Comparison of ENCODE assay signal across 16 cellular contexts in the genomic region with DNA sequence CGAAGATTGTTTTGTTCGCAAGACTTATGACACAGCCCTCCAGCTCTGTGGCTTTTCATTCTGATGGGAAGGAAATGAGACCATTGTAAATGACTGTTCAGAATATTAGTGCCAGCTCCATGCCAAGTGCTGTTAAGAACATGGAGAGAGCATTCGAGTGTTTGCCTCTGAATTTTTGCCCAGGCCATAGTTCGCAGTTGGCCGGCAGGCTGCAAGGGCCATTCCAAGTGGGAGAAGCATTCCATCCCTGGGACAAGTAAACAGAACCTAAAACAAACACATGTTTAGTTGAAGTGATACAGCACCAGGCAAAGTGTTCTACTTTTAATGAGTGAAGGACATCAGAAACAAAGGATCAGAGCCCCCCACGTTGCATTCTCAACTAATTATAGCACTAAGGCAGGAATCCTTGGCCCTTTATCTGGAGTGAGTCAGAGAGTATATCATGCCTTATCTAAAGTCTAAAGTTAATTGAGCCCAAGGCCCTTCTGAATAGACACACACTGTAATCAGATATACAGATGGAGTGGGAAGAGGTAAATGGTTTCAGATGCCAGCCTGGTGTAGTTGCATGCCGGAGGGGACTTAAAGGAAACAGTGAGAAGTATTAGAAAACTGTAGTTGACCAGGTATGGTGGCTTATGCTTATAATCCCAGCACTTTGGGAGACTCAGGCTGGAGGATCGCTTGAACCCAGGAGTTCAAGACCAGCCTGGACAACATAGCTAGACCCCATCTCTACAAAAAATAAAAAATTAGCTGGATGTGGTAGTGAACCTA. TPM values are rescaled to one million over a fixed set of nuclear protein-coding genes. Genes with fewer than 3 reads are reported as not detected.
DNase-seq lines count a peak whose midpoint lies in the region; ATAC-seq, FAIRE-seq and TF ChIP-seq lines count a peak whose summit lies in the region.
"Had no signal": no experiment of that assay in that cellular context is flagged by ENCODE, and none has a peak within 500 bp of the region (broad histone marks: within the 10 kb centered on the region; RNA-seq: fewer than 3 reads in every experiment).

No MANE protein-coding gene starts in this region.

- H3K36me3 ChIP-seq in endothelial cell of umbilical vein (ENCODE audit: control insufficient read depth in 2 of 2, extremely low read depth in 1 of 2, insufficient read depth in 2 of 2, low read length in 2 of 2) (no peaks in the 10 kb centered on the region), muscle layer of duodenum (ENCODE audit: control insufficient read depth in 1 of 2, insufficient read depth in 2 of 2, low read length in 2 of 2) (no peaks in the 10 kb centered on the region)
- H3K36me3 ChIP-seq: heart left ventricle had no signal

- H3K9me3 ChIP-seq in endothelial cell of umbilical vein (replicated peaks; ENCODE audit: control insufficient read depth, insufficient read depth, low read length) = no peaks in the 10 kb centered on the region
- H3K9me3 ChIP-seq in muscle layer of duodenum (ENCODE audit: control insufficient read depth in 1 of 2, low read length in 2 of 2) = no peaks in the 10 kb centered on the region
- H3K9me3 ChIP-seq: heart left ventricle had no signal

- H3K36me3 Mint-ChIP-seq in Calu3 (ENCODE audit: insufficient read depth, unreplicated experiment) = peaks cover 21% of the 10 kb centered on the region
- H3K36me3 Mint-ChIP-seq: activated naive CD4-positive, alpha-beta T cell treated with anti-CD3 and anti-CD28 coated beads, Interleukin-2, amount 50 U/mL, for 24 hours; natural killer cell; stimulated activated effector memory CD8-positive, alpha-beta T cell treated with anti-CD3 and anti-CD28 coated beads, Interleukin-12 subunit alpha, Interleukin-12 subunit beta, amount 100 ng/mL, for 72 hours; T-cell had no signal

- peak; percentile 80 for FAIRE-seq in endothelial cell of umbilical vein (lab: Jason Lieb, UNC)
- FAIRE-seq: H1 had no signal

- peak overlapping the region; percentile 31 for H3K27ac Mint-ChIP-seq in Calu3 (ENCODE audit: unreplicated experiment)
- H3K27ac Mint-ChIP-seq: activated CD4-positive, alpha-beta memory T cell treated with anti-CD3 and anti-CD28 coated beads, Interleukin-2, amount 10 ng/mL, durations not matched to agents 7 days and 5 days; activated naive CD4-positive, alpha-beta T cell treated with anti-CD3 and anti-CD28 coated beads, Interleukin-2, amount 50 U/mL, for 24 hours; natural killer cell; stimulated activated effector memory CD8-positive, alpha-beta T cell treated with anti-CD3 and anti-CD28 coated beads, Interleukin-12 subunit alpha, Interleukin-12 subunit beta, amount 100 ng/mL, for 72 hours; T-cell had no signal

- no peaks in the 10 kb centered on the region for H4K20me1 ChIP-seq in endothelial cell of umbilical vein (replicated peaks; ENCODE audit: control insufficient read depth, extremely low read depth, insufficient read depth, low read length)

- POLR2A ChIA-PET in endothelial cell of umbilical vein (lab: Charles Lee) = no interaction called here

- H3K9ac ChIP-seq in endothelial cell of umbilical vein (replicated peaks; ENCODE audit: extremely low read depth, insufficient read depth, low read length) = peak overlapping the region; percentile 19

- H3K4me1 ChIP-seq in endothelial cell of umbilical vein (ENCODE audit: control insufficient read depth, extremely low read depth, insufficient read depth, low read length) (peaks cover 11% of the 10 kb centered on the region), muscle layer of duodenum (ENCODE audit: control insufficient read depth in 1 of 2, insufficient read depth in 2 of 2, low read length in 2 of 2) (peaks cover 0 to 6% of the 10 kb centered on the region in 2 donors)

- dilution Hi-C loops in endothelial cell of umbilical vein (cut with MboI; ENCODE audit: extremely low pct_ligation_motif_present, low sequenced_read_pairs) = no loop called here

- no peaks in the 10 kb centered on the region for H3K27me3 Mint-ChIP-seq in Calu3 (ENCODE audit: unreplicated experiment)
- H3K27me3 Mint-ChIP-seq: activated naive CD4-positive, alpha-beta T cell treated with anti-CD3 and anti-CD28 coated beads, Interleukin-2, amount 50 U/mL, for 24 hours had no signal

- H3K27me3 ChIP-seq in endothelial cell of umbilical vein (ENCODE audit: control insufficient read depth in 2 of 2, insufficient read depth in 2 of 2, low read length in 2 of 2) (no peaks in the 10 kb centered on the region), muscle layer of duodenum (ENCODE audit: low read depth, low read length) (no peaks in the 10 kb centered on the region)
- H3K27me3 ChIP-seq: heart left ventricle had no signal

- no peak for TF ChIP-seq POLR2A in endothelial cell of umbilical vein (IDR thresholded peaks at IDR 0.05; ENCODE audit: low read depth, low read length)

- no peak for DNase-seq in Calu3
- DNase-seq in NCI-H226 = peak; percentile 8
- DNase-seq in endothelial cell of umbilical vein (ENCODE audit: low read depth, low spot score) = peak; percentile 73
- DNase-seq in NCI-H748 treated with DMSO at 0.1 percent for 48 hours (lab: John Stamatoyannopoulos, UW) = no peak
- DNase-seq in SIG-M5 (lab: John Stamatoyannopoulos, UW) = no peak
- DNase-seq: activated CD4-positive, alpha-beta memory T cell treated with anti-CD3 and anti-CD28 coated beads, Interleukin-2, amount 10 ng/mL, durations not matched to agents 7 days and 5 days; heart left ventricle; natural killer cell; NCI-H82; T-cell had no signal

- peak overlapping the region; percentile 11 for H3K4me3 Mint-ChIP-seq in Calu3 (ENCODE audit: low read depth, unreplicated experiment)
- H3K4me3 Mint-ChIP-seq: activated CD4-positive, alpha-beta memory T cell treated with anti-CD3 and anti-CD28 coated beads, Interleukin-2, amount 10 ng/mL, durations not matched to agents 7 days and 5 days; activated naive CD4-positive, alpha-beta T cell treated with anti-CD3 and anti-CD28 coated beads, Interleukin-2, amount 50 U/mL, for 24 hours; natural killer cell; stimulated activated effector memory CD8-positive, alpha-beta T cell treated with anti-CD3 and anti-CD28 coated beads, Interleukin-12 subunit alpha, Interleukin-12 subunit beta, amount 100 ng/mL, for 72 hours; T-cell had no signal

- no peak for TF ChIP-seq CTCF in Calu3 (IDR thresholded peaks at IDR 0.05; ENCODE audit: unreplicated experiment)
- TF ChIP-seq CTCF in endothelial cell of umbilical vein (IDR thresholded peaks at IDR 0.05; ENCODE audit: extremely low read depth in 1 of 2, insufficient read depth in 1 of 2, low read depth in 1 of 2, low read length in 2 of 2) = no peak

- BruUV-seq in Calu3 (replicated peaks; lab: Mats Ljungman, UMichigan) (no TSS peak), endothelial cell of umbilical vein (replicated peaks; lab: Mats Ljungman, UMichigan) (no TSS peak)

- H3K27ac ChIP-seq in endothelial cell of umbilical vein (ENCODE audit: insufficient read depth, low read depth, low read length) (no peak overlapping the region), muscle layer of duodenum (ENCODE audit: low read length) (peak overlapping the region; percentile 7)
- H3K27ac ChIP-seq: heart left ventricle had no signal

- no peaks in the 10 kb centered on the region for H3K9me1 ChIP-seq in endothelial cell of umbilical vein (replicated peaks; ENCODE audit: control insufficient read depth, extremely low read depth, insufficient read depth, low read length)

- H3K9me3 Mint-ChIP-seq in Calu3 (ENCODE audit: low read depth, unreplicated experiment) = no peaks in the 10 kb centered on the region
- H3K9me3 Mint-ChIP-seq: activated CD4-positive, alpha-beta memory T cell treated with anti-CD3 and anti-CD28 coated beads, Interleukin-2, amount 10 ng/mL, durations not matched to agents 7 days and 5 days; activated naive CD4-positive, alpha-beta T cell treated with anti-CD3 and anti-CD28 coated beads, Interleukin-2, amount 50 U/mL, for 24 hours; natural killer cell; stimulated activated effector memory CD8-positive, alpha-beta T cell treated with anti-CD3 and anti-CD28 coated beads, Interleukin-12 subunit alpha, Interleukin-12 subunit beta, amount 100 ng/mL, for 72 hours; T-cell had no signal

- H3K4me1 Mint-ChIP-seq in Calu3 (ENCODE audit: low read depth, unreplicated experiment) = peaks cover 80% of the 10 kb centered on the region
- H3K4me1 Mint-ChIP-seq: activated CD4-positive, alpha-beta memory T cell treated with anti-CD3 and anti-CD28 coated beads, Interleukin-2, amount 10 ng/mL, durations not matched to agents 7 days and 5 days; activated naive CD4-positive, alpha-beta T cell treated with anti-CD3 and anti-CD28 coated beads, Interleukin-2, amount 50 U/mL, for 24 hours; stimulated activated effector memory CD8-positive, alpha-beta T cell treated with anti-CD3 and anti-CD28 coated beads, Interleukin-12 subunit alpha, Interleukin-12 subunit beta, amount 100 ng/mL, for 72 hours; T-cell had no signal

- H3K79me2 ChIP-seq in endothelial cell of umbilical vein (ENCODE audit: control insufficient read depth, insufficient read depth, low read length) = no peaks in the 10 kb centered on the region

- H3K4me2 ChIP-seq in endothelial cell of umbilical vein (ENCODE audit: insufficient read depth, low read length) = peak overlapping the region; percentile 54

- CTCF ChIA-PET in Calu3 (lab: Charles Lee) (interaction anchor here (0.9 kb wide), 1 partner anchor 8 kb away, joined by 3 read pairs; no protein-coding TSS in a partner anchor), endothelial cell of umbilical vein (lab: Charles Lee) (interaction anchor here (0.7 to 1.3 kb wide), 3 partner anchors 13 to 54 kb away, joined by 3 to 7 read pairs (median 4); partner anchors contain the start of gene NEDD4L)

- no peak overlapping the region for H2AFZ ChIP-seq in endothelial cell of umbilical vein (ENCODE audit: low read depth, low read length)

- H3K4me3 ChIP-seq in endothelial cell of umbilical vein (replicated peaks in 1 of 3; ENCODE audit: insufficient read depth in 1 of 3, low read depth in 1 of 3, low read length in 3 of 3) (no peak overlapping the region), muscle layer of duodenum (ENCODE audit: low read depth in 1 of 2, low read length in 2 of 2) (no peak overlapping the region)
- H3K4me3 ChIP-seq: heart left ventricle had no signal

- intact Hi-C loops in Calu3 (cut with micrococcal nuclease; ENCODE audit: unreplicated experiment) (no loop called here), endothelial cell of umbilical vein (cut with micrococcal nuclease) (no loop called here)

- ATAC-seq in GM18517 (IDR thresholded peaks at IDR 0.05; ENCODE audit: unreplicated experiment) (no peak), HG02981 (IDR thresholded peaks at IDR 0.05; ENCODE audit: unreplicated experiment) (no peak)
- ATAC-seq: natural killer cell; stimulated activated effector memory CD8-positive, alpha-beta T cell treated with anti-CD3 and anti-CD28 coated beads, Interleukin-12 subunit alpha, Interleukin-12 subunit beta, amount 100 ng/mL, for 72 hours; T-cell had no signal

RNA-seq across cellular contexts. Expression of gene NEDD4L, which starts 53.3 kb away (rescaled TPM):
- total RNA-seq in Calu3 (2022) (213 TPM in 2 replicates), endothelial cell of umbilical vein (78.9 and 95.9 TPM in 2 replicates)
- polyA plus RNA-seq in endothelial cell of umbilical vein = 20.5 and 23.1 TPM in 2 replicates
- polyA plus RNA-seq in endothelial cell of umbilical vein (2011; cell fraction: cytosol; rRNA removed) = 15.4 and 16.9 TPM in 2 replicates
- polyA plus RNA-seq in endothelial cell of umbilical vein (2011; cell fraction: nucleus; rRNA removed) = 52.5 and 61.9 TPM in 2 replicates
- polyA plus RNA-seq in endothelial cell of umbilical vein (2012) = 15.8 and 19.7 TPM in 2 replicates
- 33.1 and 60.1 TPM in 2 replicates for polyA minus RNA-seq in endothelial cell of umbilical vein
- polyA minus RNA-seq in endothelial cell of umbilical vein (2011; cell fraction: cytosol; rRNA and poly(A)+ RNA removed) = 16.7 TPM
- polyA minus RNA-seq in endothelial cell of umbilical vein (2011; cell fraction: nucleus; rRNA and poly(A)+ RNA removed) = 74.9 and 85.4 TPM in 2 replicates

Comparison
In these comparisons a context has a peak if more than half of its experiments do, and no peak if none do; other contexts are left out.
1. DNase-seq: peak in NCI-H226 (single experiment) and endothelial cell of umbilical vein (single experiment); none in Calu3 (single experiment), NCI-H748 treated with DMSO at 0.1 percent for 48 hours (single experiment) and SIG-M5 (single experiment).